Comparison of ENCODE assay signal across 8 cellular contexts in the genomic region with DNA sequence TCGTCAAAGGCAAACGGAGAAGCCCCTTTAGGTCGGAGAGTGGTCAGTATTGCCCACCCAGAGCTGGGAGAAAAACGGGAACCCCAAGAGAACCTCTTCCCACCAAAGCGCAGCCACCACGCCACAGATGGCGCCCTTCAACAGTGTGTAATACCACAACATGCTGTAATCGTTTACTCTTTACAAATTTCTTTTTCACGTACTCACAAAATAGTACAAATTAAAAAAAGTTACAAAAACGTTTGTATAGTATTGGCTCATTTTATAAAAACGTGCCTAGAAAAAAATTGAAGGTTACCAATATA. TPM values are rescaled to one million over a fixed set of nuclear protein-coding genes. Genes with fewer than 3 reads are reported as not detected.
DNase-seq lines count a peak whose midpoint lies in the region; TF ChIP-seq lines count a peak whose summit lies in the region.

No MANE protein-coding gene starts in this region.

- peak overlapping the region; percentile 90 for H3K27ac ChIP-seq in 22Rv1
- H3K27ac ChIP-seq in HL-60 (replicated peaks), result peak overlapping the region; percentile 99

- H3K27me3 Mint-ChIP-seq in activated CD4-positive, alpha-beta memory T cell treated with anti-CD3 and anti-CD28 coated beads, Interleukin-2, amount 10 ng/mL, durations not matched to agents 7 days and 5 days, result peaks cover 3% of the 10 kb centered on the region

- POLR2A ChIA-PET in activated CD4-positive, alpha-beta memory T cell treated with anti-CD3 and anti-CD28 coated beads, Interleukin-2, amount 10 ng/mL, durations not matched to agents 7 days and 5 days (lab: Charles Lee), result interaction anchor here (0.7 to 8.8 kb wide), 26 partner anchors 8 to 1263 kb away, joined by 3 to 255 read pairs (median 18); a partner anchor contains a TSS

- H3K4me1 Mint-ChIP-seq in activated CD4-positive, alpha-beta memory T cell treated with anti-CD3 and anti-CD28 coated beads, Interleukin-2, amount 10 ng/mL, durations not matched to agents 7 days and 5 days, result peaks cover 44% of the 10 kb centered on the region

- DNase-seq in HL-60 (ENCODE audit: low read depth in 1 of 2, low spot score in 1 of 2), result peak in 1 of 2 experiments; percentile 72
- DNase-seq in activated CD4-positive, alpha-beta memory T cell treated with anti-CD3 and anti-CD28 coated beads, Interleukin-2, amount 10 ng/mL, durations not matched to agents 7 days and 5 days, result peak; percentile 56
- peak; percentile 67 for DNase-seq in fibroblast of peridontal ligament (ENCODE audit: extremely low read depth)
- DNase-seq in HPDE6-E6E7 (ENCODE audit: extremely low spot score), result no peak
- DNase-seq in NCI-H146 treated with DMSO at 0.1 percent for 48 hours (lab: John Stamatoyannopoulos, UW; ENCODE audit: unreplicated experiment), result no peak

- H3K4me1 ChIP-seq in neuron (ENCODE audit: insufficient read depth, low read length), result peaks cover 22% of the 10 kb centered on the region

- TF ChIP-seq CTCF in 22Rv1 (IDR thresholded peaks at IDR 0.05), result peak; percentile 25
- TF ChIP-seq CTCF in HL-60 (IDR thresholded peaks at IDR 0.05; ENCODE audit: insufficient read depth, low read length), result no peak

- H2AFZ ChIP-seq in neuron (ENCODE audit: low read depth, low read length), result peak overlapping the region; percentile 95

- peaks cover 31% of the 10 kb centered on the region for H3K36me3 Mint-ChIP-seq in activated CD4-positive, alpha-beta memory T cell treated with anti-CD3 and anti-CD28 coated beads, Interleukin-2, amount 10 ng/mL, durations not matched to agents 7 days and 5 days (ENCODE audit: low read depth)

- H3K4me3 ChIP-seq in GM08714 (ENCODE audit: low read length), result peak overlapping the region; percentile 61
- H3K4me3 ChIP-seq in HL-60 (replicated peaks; ENCODE audit: insufficient read depth, low read length), result peak overlapping the region; percentile 39
- peak overlapping the region; percentile 84 for H3K4me3 ChIP-seq in neuron (ENCODE audit: low read length)

- H3K9me3 Mint-ChIP-seq in activated CD4-positive, alpha-beta memory T cell treated with anti-CD3 and anti-CD28 coated beads, Interleukin-2, amount 10 ng/mL, durations not matched to agents 7 days and 5 days, result no peaks in the 10 kb centered on the region

- H3K27ac Mint-ChIP-seq in activated CD4-positive, alpha-beta memory T cell treated with anti-CD3 and anti-CD28 coated beads, Interleukin-2, amount 10 ng/mL, durations not matched to agents 7 days and 5 days, result peak overlapping the region; percentile 99

- CTCF ChIA-PET in activated CD4-positive, alpha-beta memory T cell treated with anti-CD3 and anti-CD28 coated beads, Interleukin-2, amount 10 ng/mL, durations not matched to agents 7 days and 5 days (lab: Charles Lee), result interaction anchor here (1.1 to 5.9 kb wide), 12 partner anchors 11 to 128 kb away, joined by 3 to 125 read pairs (median 22); a partner anchor contains a TSS

- no peaks in the 10 kb centered on the region for H3K27me3 ChIP-seq in HL-60 (ENCODE audit: insufficient read depth, poor library complexity, severe bottlenecking)
- no peaks in the 10 kb centered on the region for H3K27me3 ChIP-seq in neuron (ENCODE audit: insufficient read depth, low read length)

- H3K9me3 ChIP-seq in neuron (ENCODE audit: low read length), result no peaks in the 10 kb centered on the region

- peak overlapping the region; percentile 93 for H3K4me3 Mint-ChIP-seq in activated CD4-positive, alpha-beta memory T cell treated with anti-CD3 and anti-CD28 coated beads, Interleukin-2, amount 10 ng/mL, durations not matched to agents 7 days and 5 days

- H3K36me3 ChIP-seq in neuron (ENCODE audit: insufficient read depth, low read length), result no peaks in the 10 kb centered on the region

RNA-seq across cellular contexts. Expression of a gene that starts 0.8 kb away (rescaled TPM):
- total RNA-seq in activated CD4-positive, alpha-beta memory T cell treated with anti-CD3 and anti-CD28 coated beads, Interleukin-2, amount 10 ng/mL, durations not matched to agents 7 days and 5 days, result 10 to 100 TPM; 63.2 to 63.4 TPM

RNA-seq across cellular contexts. Expression of a gene that starts 52.7 kb away (rescaled TPM):
- 100 to 1,000 TPM; 309 to 312 TPM for total RNA-seq in activated CD4-positive, alpha-beta memory T cell treated with anti-CD3 and anti-CD28 coated beads, Interleukin-2, amount 10 ng/mL, durations not matched to agents 7 days and 5 days

Comparison
In these comparisons a context has a peak if more than half of its experiments do, and no peak if none do; other contexts are left out.
1. DNase-seq: peak in activated CD4-positive, alpha-beta memory T cell treated with anti-CD3 and anti-CD28 coated beads, Interleukin-2, amount 10 ng/mL, durations not matched to agents 7 days and 5 days (single experiment) and fibroblast of peridontal ligament (single experiment); none in HPDE6-E6E7 (single experiment) and NCI-H146 treated with DMSO at 0.1 percent for 48 hours (single experiment).
2. Peak in every context shown above with its lines, with median percentiles within 50 percentile points of each other: H3K4me3 ChIP-seq.